8 cellular contexts compared by ENCODE assay signal in the genomic region with DNA sequence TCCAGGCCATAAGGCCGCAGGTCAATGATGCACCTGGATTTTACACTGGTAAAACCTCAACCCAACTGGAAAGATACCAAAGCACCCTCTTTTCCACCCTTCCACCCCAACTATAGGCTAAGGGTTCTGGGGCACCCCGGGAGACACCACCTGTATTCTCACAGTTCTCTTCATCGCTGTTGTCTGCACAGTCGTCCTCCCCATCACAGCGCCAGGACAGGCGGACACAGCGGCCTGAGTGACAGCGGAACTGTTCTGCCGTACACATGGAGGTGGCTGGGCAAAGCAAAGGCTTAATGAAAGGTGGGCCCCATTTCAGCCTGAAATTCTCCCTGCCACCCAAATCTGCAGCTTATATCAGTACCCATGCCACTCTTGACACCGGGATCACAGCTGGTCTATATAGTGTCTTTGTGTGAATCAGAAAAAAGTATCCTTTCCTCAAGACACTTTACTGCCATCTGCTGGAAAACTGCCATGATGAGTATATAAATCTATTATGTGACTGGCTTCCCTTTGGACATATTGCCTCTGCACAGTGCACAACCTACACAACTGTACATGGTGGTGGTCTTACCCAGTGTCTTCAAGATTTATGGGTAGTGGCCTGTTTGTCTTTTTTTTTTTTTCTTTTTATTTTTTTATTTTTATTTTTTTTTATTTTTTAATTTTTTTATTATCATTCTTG. TPM values are rescaled to one million over a fixed set of nuclear protein-coding genes. Genes with fewer than 3 reads are reported as not detected.
DNase-seq lines count a peak whose midpoint lies in the region; ATAC-seq, FAIRE-seq and TF ChIP-seq lines count a peak whose summit lies in the region.

No MANE protein-coding gene starts in this region.

- no peak for TF ChIP-seq POLR2A in K562 (conservative IDR thresholded peaks at IDR 0.05)

- peak; percentile 25; the same call in 1 of the 2 replicates for TF ChIP-seq CTCF in AG04450 (IDR thresholded peaks at IDR 0.05; ENCODE audit: low read depth, low read length)
- TF ChIP-seq CTCF in GM12874 (IDR thresholded peaks at IDR 0.05; ENCODE audit: insufficient read depth, low read depth, low read length) = peak; percentile 27; the same call in 1 of the 2 replicates
- TF ChIP-seq CTCF in K562 (IDR thresholded peaks at IDR 0.05 in 2 of 3, conservative IDR thresholded peaks at IDR 0.05 in 1 of 3; ENCODE audit: insufficient read depth in 2 of 3, low read depth in 1 of 3, low read length in 3 of 3) = peak; percentile 34 to 70 (median 61); a peak in 5 of 6 replicates

- TF ChIP-seq RAD21 in K562 (CRISPR knock-in tag; conservative IDR thresholded peaks at IDR 0.05 in 1 of 2, IDR thresholded peaks at IDR 0.05 in 1 of 2) = peak in 1 of 2 experiments; percentile 52; a peak in 3 of 4 replicates

- intact Hi-C loops in K562 (cut with micrococcal nuclease) = no loop called here
- intact Hi-C loops in posterior vena cava (cut with DNase I) = no loop called here

- in situ Hi-C loops in K562 (cut with MboI) = no loop called here

- WGBS in K562 (ENCODE audit: insufficient coverage, low coverage, missing lambda C conversion rate) = 47% methylated on average over 10 of the region's 10 CpGs

- H3K27ac ChIP-seq in AG04450 (ENCODE audit: low read depth, low read length) (no peak overlapping the region), K562 (ENCODE audit: extremely low read depth, low read depth, low read length) (no peak overlapping the region)

- H3K36me3 ChIP-seq in K562 (ENCODE audit: control insufficient read depth, insufficient read depth, low read length) = no peaks in the 10 kb centered on the region

- H3K9me3 ChIP-seq in AG04450 (ENCODE audit: control insufficient read depth, insufficient read depth, low read length) = no peaks in the 10 kb centered on the region
- H3K9me3 ChIP-seq in K562 (replicated peaks; ENCODE audit: control insufficient read depth, insufficient read depth, low read depth, low read length) = no peaks in the 10 kb centered on the region

- peaks cover 9% of the 10 kb centered on the region; the same call in 1 of the 2 replicates for H4K20me1 ChIP-seq in K562 (replicated peaks; ENCODE audit: control insufficient read depth, insufficient read depth, low read length)

- POLR2A ChIA-PET in AG04450 (lab: Yijun Ruan, JAX) = no interaction called here
- POLR2A ChIA-PET in K562 (lab: Yijun Ruan, JAX) = no interaction called here

- no peak for TF ChIP-seq EP300 in K562 (IDR thresholded peaks at IDR 0.05; ENCODE audit: low read length)

- no peak overlapping the region for H3K4me2 ChIP-seq in K562 (ENCODE audit: insufficient read depth, low read length)

- DNase-seq in AG04450 (ENCODE audit: low read depth, low spot score) (no peak), NCI-H460 (ENCODE audit: extremely low read depth, low read depth) (peak; percentile 48), K562 (ENCODE audit: extremely low read depth in 1 of 4, low spot score in 3 of 4) (peak in 2 of 4 experiments; percentile 44 to 70), posterior vena cava (ENCODE audit: low spot score) (peak; percentile 61)

- no peak overlapping the region for H2AFZ ChIP-seq in K562 (ENCODE audit: low read depth, low read length)

- peaks cover 0 to 8% of the 10 kb centered on the region in 2 experiments; a peak in 2 of 5 replicates for H3K4me1 ChIP-seq in K562 (replicated peaks in 1 of 2; ENCODE audit: control insufficient read depth in 2 of 2, insufficient read depth in 2 of 2, low read length in 2 of 2)

- H3K4me3 ChIP-seq in AG04450 (ENCODE audit: low read depth, low read length) = no peak overlapping the region
- no peak overlapping the region for H3K4me3 ChIP-seq in K562

- no peaks in the 10 kb centered on the region for H3K79me2 ChIP-seq in K562 (ENCODE audit: control insufficient read depth, insufficient read depth, low read length)

- no TSS peak for BruUV-seq in K562 (replicated peaks; lab: Mats Ljungman, UMichigan)

- H3K9me1 ChIP-seq in K562 (ENCODE audit: control insufficient read depth, insufficient read depth, low read length) = no peaks in the 10 kb centered on the region

- CTCF ChIA-PET in AG04450 (lab: Charles Lee) (interaction anchor here (0.6 to 7.4 kb wide), 4 partner anchors 17 to 266 kb away, joined by 3 to 73 read pairs (median 4); no protein-coding TSS in a partner anchor), K562 (lab: Yijun Ruan, JAX; ENCODE audit: low intra/inter-chr PET ratio) (interaction anchor here (0.5 to 0.6 kb wide), 3 partner anchors 57 to 281 kb away, joined by 3 to 6 read pairs (median 3); no protein-coding TSS in a partner anchor)

- peak; percentile 81 for FAIRE-seq in K562 (lab: Jason Lieb, UNC)

- ATAC-seq in K562 (peak; percentile 89), HG03520 (IDR thresholded peaks at IDR 0.05; ENCODE audit: unreplicated experiment) (no peak), HG02759 (IDR thresholded peaks at IDR 0.05; ENCODE audit: unreplicated experiment) (no peak), GM21737 (IDR thresholded peaks at IDR 0.05; ENCODE audit: unreplicated experiment) (no peak)

- no peak overlapping the region for H3K9ac ChIP-seq in K562 (ENCODE audit: insufficient read depth in 1 of 2, low read depth in 2 of 2, low read length in 2 of 2)

- H3K27me3 ChIP-seq in AG04450 (ENCODE audit: control insufficient read depth, insufficient read depth, low read length) (no peaks in the 10 kb centered on the region), K562 (ENCODE audit: control insufficient read depth in 2 of 2, insufficient read depth in 2 of 2, low read length in 2 of 2) (peaks cover 17 to 47% of the 10 kb centered on the region in 2 experiments)

RNA-seq across cellular contexts. Expression of a gene that starts 21.5 kb away (rescaled TPM):
- 3.8 and 4.1 TPM in 2 replicates for polyA plus RNA-seq in AG04450 (2011; rRNA removed)
- 11.6 and 12.4 TPM in 2 replicates for polyA minus RNA-seq in AG04450 (2011; rRNA and poly(A)+ RNA removed)
- 0.54 and 0.81 TPM in 2 replicates for total RNA-seq in NCI-H460 (2014; rRNA removed; shearing (Covaris generic))
- 1.5 and 3.0 TPM in 2 replicates for polyA plus RNA-seq in NCI-H460 (2014; cell fraction: nucleus; rRNA removed)
- 1.4 and 1.5 TPM in 2 replicates for total RNA-seq in K562 (2011; cell fraction: chromatin; rRNA removed; ENCODE audit: low replicate concordance)
- total RNA-seq in K562 (2011; cell fraction: nucleolus; rRNA removed) = 0.79 and 1.2 TPM in 2 replicates
- 0.66 and 1.8 TPM in 2 replicates for total RNA-seq in K562 (2011; cell fraction: nucleoplasm; rRNA removed)
- 0.09 and 0.16 TPM in 2 replicates for total RNA-seq in K562 (2014; rRNA removed)
- 0.25 and 0.29 TPM in 2 replicates for total RNA-seq in K562 (2014; rRNA removed; fragmentation: Illumina TruSeq; extraction: Trizol)
- total RNA-seq in K562 (2015; rRNA removed; fragmentation: Illumina TruSeq; extraction: Trizol) = 0.07 TPM in 1 of 2 replicates, not detected in the other
- total RNA-seq in K562 (2021) = 0.35 and 0.60 TPM in 2 replicates
- polyA plus RNA-seq in K562 (2011; rRNA removed) = 0.30 and 0.54 TPM in 2 replicates
- polyA plus RNA-seq in K562 (2011; cell fraction: cytosol; rRNA removed) = 0.21 and 0.34 TPM in 2 replicates
- 0.87 and 1.3 TPM in 2 replicates for polyA plus RNA-seq in K562 (2011; cell fraction: nucleus; rRNA removed)
- 0.08 and 0.22 TPM in 2 replicates for polyA plus RNA-seq in K562 (2012)
- polyA plus RNA-seq in K562 (2014; fragmentation: Illumina TruSeq; extraction: Trizol) = 0.30 and 0.32 TPM in 2 replicates
- polyA plus RNA-seq in K562 (2014; fragmentation: Nextera tagmentation; extraction: Ambion mirVana) = under 1 TPM; 0.04 to 0.10 TPM
- polyA plus RNA-seq in K562 (2014; rRNA removed) = 0.04 and 0.19 TPM in 2 replicates
- polyA minus RNA-seq in K562 (2011; rRNA and poly(A)+ RNA removed) = 0.46 and 0.72 TPM in 2 replicates
- polyA minus RNA-seq in K562 (2011; cell fraction: cytosol; rRNA and poly(A)+ RNA removed) = 1.0 and 1.7 TPM in 2 replicates
- polyA minus RNA-seq in K562 (2011; cell fraction: nucleus; rRNA and poly(A)+ RNA removed) = 0.78 and 1.1 TPM in 2 replicates
- total RNA-seq in posterior vena cava = 10 to 100 TPM in 1 of 2 donors, 1 to 10 TPM in 1; 9.1 to 10.1 TPM

RNA-seq across cellular contexts. Expression of a gene that starts 39.7 kb away (rescaled TPM):
- polyA plus RNA-seq in AG04450 (2011; rRNA removed) = 30.2 and 38.7 TPM in 2 replicates
- 38.3 and 42.4 TPM in 2 replicates for polyA minus RNA-seq in AG04450 (2011; rRNA and poly(A)+ RNA removed)
- 14.5 and 16.4 TPM in 2 replicates for total RNA-seq in NCI-H460 (2014; rRNA removed; shearing (Covaris generic))
- polyA plus RNA-seq in NCI-H460 (2014; cell fraction: nucleus; rRNA removed) = 19.5 and 25.2 TPM in 2 replicates
- 37.5 and 39.3 TPM in 2 replicates for total RNA-seq in K562 (2011; cell fraction: chromatin; rRNA removed; ENCODE audit: low replicate concordance)
- 20.5 and 22.9 TPM in 2 replicates for total RNA-seq in K562 (2011; cell fraction: nucleolus; rRNA removed)
- total RNA-seq in K562 (2011; cell fraction: nucleoplasm; rRNA removed) = 30.4 and 49.0 TPM in 2 replicates
- total RNA-seq in K562 (2014; rRNA removed) = 9.4 and 11.9 TPM in 2 replicates
- total RNA-seq in K562 (2014; rRNA removed; fragmentation: Illumina TruSeq; extraction: Trizol) = 7.7 and 8.4 TPM in 2 replicates
- 9.0 and 10.9 TPM in 2 replicates for total RNA-seq in K562 (2015; rRNA removed; fragmentation: Illumina TruSeq; extraction: Trizol)
- total RNA-seq in K562 (2021) = 10.8 and 12.1 TPM in 2 replicates
- 8.6 and 12.5 TPM in 2 replicates for polyA plus RNA-seq in K562 (2011; rRNA removed)
- polyA plus RNA-seq in K562 (2011; cell fraction: cytosol; rRNA removed) = 14.4 and 14.6 TPM in 2 replicates
- 14.0 and 18.0 TPM in 2 replicates for polyA plus RNA-seq in K562 (2011; cell fraction: nucleus; rRNA removed)
- polyA plus RNA-seq in K562 (2012) = 16.2 and 20.3 TPM in 2 replicates
- polyA plus RNA-seq in K562 (2014; fragmentation: Illumina TruSeq; extraction: Trizol) = 16.6 and 17.8 TPM in 2 replicates
- 1 to 10 TPM; 6.5 to 7.6 TPM for polyA plus RNA-seq in K562 (2014; fragmentation: Nextera tagmentation; extraction: Ambion mirVana)
- 9.2 and 10.3 TPM in 2 replicates for polyA plus RNA-seq in K562 (2014; rRNA removed)
- polyA minus RNA-seq in K562 (2011; rRNA and poly(A)+ RNA removed) = 12.2 and 12.3 TPM in 2 replicates
- polyA minus RNA-seq in K562 (2011; cell fraction: cytosol; rRNA and poly(A)+ RNA removed) = 11.0 and 12.8 TPM in 2 replicates
- polyA minus RNA-seq in K562 (2011; cell fraction: nucleus; rRNA and poly(A)+ RNA removed) = 10.1 and 14.7 TPM in 2 replicates
- 10 to 100 TPM; 17.8 to 19.8 TPM for total RNA-seq in posterior vena cava

RNA-seq across cellular contexts. Expression of a gene that starts 50.8 kb away (rescaled TPM):
- polyA plus RNA-seq in AG04450 (2011; rRNA removed) (93.1 and 114 TPM in 2 replicates), K562 (2011; rRNA removed) (221 and 239 TPM in 2 replicates), K562 (2014; fragmentation: Illumina TruSeq; extraction: Trizol) (135 and 155 TPM in 2 replicates), K562 (2014; fragmentation: Nextera tagmentation; extraction: Ambion mirVana) (10 to 100 TPM; 60.1 to 75.7 TPM), K562 (2014; rRNA removed) (105 and 116 TPM in 2 replicates)
- polyA minus RNA-seq in AG04450 (2011; rRNA and poly(A)+ RNA removed) = 120 and 138 TPM in 2 replicates
- 92.0 and 93.7 TPM in 2 replicates for total RNA-seq in NCI-H460 (2014; rRNA removed; shearing (Covaris generic))
- 66.0 and 73.1 TPM in 2 replicates for polyA plus RNA-seq in NCI-H460 (2014; cell fraction: nucleus; rRNA removed)
- 99.5 and 276 TPM in 2 replicates for total RNA-seq in K562 (2011; cell fraction: chromatin; rRNA removed; ENCODE audit: low replicate concordance)
- 54.9 and 87.6 TPM in 2 replicates for total RNA-seq in K562 (2011; cell fraction: nucleolus; rRNA removed)
- 124 and 137 TPM in 2 replicates for total RNA-seq in K562 (2011; cell fraction: nucleoplasm; rRNA removed)
- total RNA-seq in K562 (2014; rRNA removed) (92.5 and 95.7 TPM in 2 replicates), K562 (2014; rRNA removed; fragmentation: Illumina TruSeq; extraction: Trizol) (139 and 196 TPM in 2 replicates), K562 (2015; rRNA removed; fragmentation: Illumina TruSeq; extraction: Trizol) (166 and 168 TPM in 2 replicates), K562 (2021) (171 and 180 TPM in 2 replicates), posterior vena cava (10 to 100 TPM; 56.8 to 66.4 TPM)
- polyA plus RNA-seq in K562 (2011; cell fraction: cytosol; rRNA removed) = 114 and 128 TPM in 2 replicates
- polyA plus RNA-seq in K562 (2011; cell fraction: nucleus; rRNA removed) = 160 and 231 TPM in 2 replicates
- polyA plus RNA-seq in K562 (2012) = 70.2 and 88.8 TPM in 2 replicates
- polyA minus RNA-seq in K562 (2011; rRNA and poly(A)+ RNA removed) = 387 and 418 TPM in 2 replicates
- 125 and 129 TPM in 2 replicates for polyA minus RNA-seq in K562 (2011; cell fraction: cytosol; rRNA and poly(A)+ RNA removed)
- polyA minus RNA-seq in K562 (2011; cell fraction: nucleus; rRNA and poly(A)+ RNA removed) = 52.5 and 135 TPM in 2 replicates
